15 cellular contexts compared by ENCODE assay signal in genomic region chr17:8392674-8393469, GRCh38. TPM values are rescaled to one million over a fixed set of nuclear protein-coding genes. Genes with fewer than 3 reads are reported as not detected.
DNase-seq lines count a peak whose midpoint lies in the region; ATAC-seq, FAIRE-seq and TF ChIP-seq lines count a peak whose summit lies in the region.
"Had no signal": no experiment of that assay in that cellular context is flagged by ENCODE, and none has a peak within 500 bp of the region (broad histone marks: within the 10 kb centered on the region; RNA-seq: fewer than 3 reads in every experiment).

No MANE protein-coding gene starts in this region.

- H3K9me2 ChIP-seq in SK-N-SH: no peaks in the 10 kb centered on the region

- H3F3A ChIP-seq in SK-N-SH (replicated peaks; ENCODE audit: insufficient read depth): peaks cover 3% of the 10 kb centered on the region

- H3K4me2 ChIP-seq in SK-N-SH: no peak overlapping the region

- ATAC-seq in stimulated activated naive CD8-positive, alpha-beta T cell treated with anti-CD3 and anti-CD28 coated beads, Interleukin-15, amount 100 ng/mL, for 72 hours: peak; percentile 17
- ATAC-seq in stimulated activated naive CD8-positive, alpha-beta T cell treated with anti-CD3 and anti-CD28 coated beads, Interleukin-15, Interleukin-2, amounts not matched to agents 100 U/mL and 50 U/mL, for 24 hours: no peak
- no peak for ATAC-seq in HG03139 (IDR thresholded peaks at IDR 0.05; ENCODE audit: unreplicated experiment)

- FAIRE-seq in kidney (lab: Jason Lieb, UNC) (no peak), RCC 7860 (lab: Jason Lieb, UNC) (no peak)

- H3K79me2 ChIP-seq in SK-N-SH (ENCODE audit: insufficient read depth): no peaks in the 10 kb centered on the region

- no peak overlapping the region for H3K4me3 ChIP-seq in SK-N-SH (ENCODE audit: low read depth in 2 of 2, low read length in 1 of 2)
- no peak overlapping the region for H3K4me3 ChIP-seq in kidney (ENCODE audit: low read length in 2 of 2)

- no peaks in the 10 kb centered on the region for H3K9me3 ChIP-seq in SK-N-SH
- H3K9me3 ChIP-seq in kidney (ENCODE audit: control insufficient read depth in 1 of 2, low read length in 2 of 2): no peaks in the 10 kb centered on the region

- no peak for TF ChIP-seq RAD21 in SK-N-SH (IDR thresholded peaks at IDR 0.05; ENCODE audit: low read length)

- intact Hi-C loops in kidney (cut with DNase I): no loop called here

- peak overlapping the region in 1 of 2 donors; percentile 55 for H3K4me3 Mint-ChIP-seq in stimulated activated naive CD8-positive, alpha-beta T cell treated with anti-CD3 and anti-CD28 coated beads, Interleukin-15, amount 100 ng/mL, for 72 hours

- H3K27me3 ChIP-seq in SK-N-SH (ENCODE audit: insufficient read depth): peaks cover 19% of the 10 kb centered on the region; the same call in 1 of the 2 replicates

- no peak for TF ChIP-seq CTCF in SK-N-SH (IDR thresholded peaks at IDR 0.05)
- TF ChIP-seq CTCF in kidney (IDR thresholded peaks at IDR 0.05; ENCODE audit: borderline replicate concordance, extremely low read depth, insufficient read depth): no peak
- no peak for TF ChIP-seq CTCF in GM13976 (IDR thresholded peaks at IDR 0.05; ENCODE audit: borderline replicate concordance, control extremely low read depth, extremely low read depth, insufficient read depth, missing control alignments)

- no peaks in the 10 kb centered on the region for H4K20me1 ChIP-seq in SK-N-SH (ENCODE audit: insufficient read depth)

- H3K36me3 ChIP-seq in SK-N-SH (replicated peaks in 1 of 2; ENCODE audit: control insufficient read depth in 1 of 2, insufficient read depth in 2 of 2, low read length in 1 of 2): no peaks in the 10 kb centered on the region
- no peaks in the 10 kb centered on the region for H3K36me3 ChIP-seq in kidney (ENCODE audit: control insufficient read depth in 1 of 2, insufficient read depth in 2 of 2, low read length in 2 of 2)

- H3K9ac ChIP-seq in SK-N-SH: no peak overlapping the region
- no peak overlapping the region for H3K9ac ChIP-seq in kidney (ENCODE audit: low read length in 2 of 2)

- H3K27me3 Mint-ChIP-seq in stimulated activated naive CD8-positive, alpha-beta T cell treated with anti-CD3 and anti-CD28 coated beads, Interleukin-15, amount 100 ng/mL, for 72 hours: peaks cover 7% of the 10 kb centered on the region

- H3K27ac Mint-ChIP-seq in stimulated activated naive CD8-positive, alpha-beta T cell treated with anti-CD3 and anti-CD28 coated beads, Interleukin-15, amount 100 ng/mL, for 72 hours: peak overlapping the region; percentile 94 to 98

- peaks cover 13% of the 10 kb centered on the region for H3K4me1 Mint-ChIP-seq in stimulated activated naive CD8-positive, alpha-beta T cell treated with anti-CD3 and anti-CD28 coated beads, Interleukin-15, amount 100 ng/mL, for 72 hours

- H3K9me3 Mint-ChIP-seq in stimulated activated naive CD8-positive, alpha-beta T cell treated with anti-CD3 and anti-CD28 coated beads, Interleukin-15, amount 100 ng/mL, for 72 hours: peaks cover 0 to 8% of the 10 kb centered on the region in 2 donors

- H2AFZ ChIP-seq in SK-N-SH (ENCODE audit: low read depth): no peak overlapping the region

- in situ Hi-C loops in GM13976 (cut with MboI; ENCODE audit: low sequenced_read_pairs, unreplicated experiment): no loop called here

- CTCF ChIA-PET in SK-N-SH (lab: Yijun Ruan, JAX): interaction anchor here (0.6 to 2.5 kb wide), 6 partner anchors 9 to 393 kb away, joined by 3 to 16 read pairs (median 4); partner anchors contain the start of genes KRABD2 and RPL26

- 73% methylated on average over 21 of the region's 46 CpGs for WGBS in SK-N-SH (ENCODE audit: low lambda C conversion rate)

- DNase-seq in stimulated activated naive CD8-positive, alpha-beta T cell treated with anti-CD3 and anti-CD28 coated beads, Interleukin-15, amount 100 ng/mL, for 72 hours: no peak
- DNase-seq in stimulated activated naive CD8-positive, alpha-beta T cell treated with anti-CD3 and anti-CD28 coated beads, Interleukin-15, Interleukin-2, amounts not matched to agents 100 U/mL and 50 U/mL, for 24 hours: no peak
- DNase-seq in SK-N-SH (peak; percentile 58), kidney (peak; percentile 75), RCC 7860 (ENCODE audit: low spot score) (no peak), GM13976 (ENCODE audit: low spot score) (no peak)
- no peak for DNase-seq in activated CD4-positive, alpha-beta T cell treated with anti-CD3 and anti-CD28 coated beads, Interleukin-2, amount 50 U/mL, for 48 hours
- DNase-seq: GOT3, left colon, NCI-H187 treated with DMSO at 0.1 percent for 48 hours, NCI-H524 had no signal

- H3K4me1 ChIP-seq in SK-N-SH (ENCODE audit: control insufficient read depth in 1 of 2, insufficient read depth in 2 of 2, low read depth in 1 of 2, low read length in 1 of 2) (no peaks in the 10 kb centered on the region; a peak in 1 of 4 replicates), kidney (ENCODE audit: control insufficient read depth in 1 of 2, insufficient read depth in 1 of 2, low read depth in 1 of 2, low read length in 2 of 2) (no peaks in the 10 kb centered on the region)

- no peak for TF ChIP-seq EP300 in SK-N-SH (IDR thresholded peaks at IDR 0.05; ENCODE audit: borderline replicate concordance in 1 of 2, low read depth in 1 of 2, low read length in 1 of 2)

- H3K27ac ChIP-seq in SK-N-SH (ENCODE audit: low read depth in 2 of 2, low read length in 1 of 2) (no peak overlapping the region), kidney (ENCODE audit: low read depth in 2 of 2, low read length in 2 of 2) (no peak overlapping the region)

- POLR2A ChIA-PET in SK-N-SH (lab: Yijun Ruan, JAX): no interaction called here

TF ChIP-seq in SK-N-SH, 30 proteins besides CTCF, POLR2A, EP300 and RAD21:
- TF ChIP-seq FOSL2 (IDR thresholded peaks at IDR 0.05; ENCODE audit: borderline replicate concordance, low read depth) (no peak), NFIC (IDR thresholded peaks at IDR 0.05; ENCODE audit: borderline replicate concordance) (no peak), TEAD4 (IDR thresholded peaks at IDR 0.05; ENCODE audit: borderline replicate concordance, insufficient read depth) (no peak), SMC3 (IDR thresholded peaks at IDR 0.05; ENCODE audit: low read depth, low read length) (no peak), PBX3 (IDR thresholded peaks at IDR 0.05) (no peak), MEF2A (IDR thresholded peaks at IDR 0.05; ENCODE audit: borderline replicate concordance, low read depth) (no peak), RFX5 (IDR thresholded peaks at IDR 0.05; ENCODE audit: low read length) (no peak), MAX (IDR thresholded peaks at IDR 0.05; ENCODE audit: low read depth) (no peak), RXRA (IDR thresholded peaks at IDR 0.05; ENCODE audit: borderline replicate concordance, low read depth) (no peak), SIN3A (IDR thresholded peaks at IDR 0.05; ENCODE audit: borderline replicate concordance, low read depth, low read length) (no peak), USF1 (IDR thresholded peaks at IDR 0.05; ENCODE audit: borderline replicate concordance, low read depth) (no peak)

RNA-seq across cellular contexts. Expression of gene RNF222, which starts 4.8 kb away (rescaled TPM):
- polyA plus RNA-seq in SK-N-SH (2012; rRNA removed): not detected in 2 replicates
- not detected in 2 replicates for polyA plus RNA-seq in SK-N-SH (2012; cell fraction: cytosol; rRNA removed)
- polyA plus RNA-seq in SK-N-SH (2012; cell fraction: nucleus; rRNA removed): not detected in 2 replicates
- not detected for total RNA-seq in kidney
- not detected for polyA plus RNA-seq in kidney (ENCODE audit: insufficient read depth, low read depth, low replicate concordance)
- total RNA-seq: Daoy, HT-29, left colon had no signal
- polyA plus RNA-seq: BJ had no signal

RNA-seq across cellular contexts. Expression of gene RPL26, which starts 9.9 kb away (rescaled TPM):
- polyA plus RNA-seq in SK-N-SH (2012; rRNA removed): 4,770 and 5,684 TPM in 2 replicates
- 7,597 and 10,418 TPM in 2 replicates for polyA plus RNA-seq in SK-N-SH (2012; cell fraction: cytosol; rRNA removed)
- polyA plus RNA-seq in SK-N-SH (2012; cell fraction: nucleus; rRNA removed): 774 and 1,084 TPM in 2 replicates
- total RNA-seq in kidney: 1,267 TPM
- 2,696 TPM for polyA plus RNA-seq in kidney (ENCODE audit: insufficient read depth, low read depth, low replicate concordance)

RNA-seq across cellular contexts. Expression of gene NDEL1, which starts 42.8 kb away (rescaled TPM):
- polyA plus RNA-seq in SK-N-SH (2012; rRNA removed): 49.5 and 58.6 TPM in 2 replicates
- polyA plus RNA-seq in SK-N-SH (2012; cell fraction: cytosol; rRNA removed): 45.2 and 46.2 TPM in 2 replicates
- polyA plus RNA-seq in SK-N-SH (2012; cell fraction: nucleus; rRNA removed): 66.3 and 89.2 TPM in 2 replicates
- 66.1 TPM for total RNA-seq in kidney
- 17.9 TPM for polyA plus RNA-seq in kidney (ENCODE audit: insufficient read depth, low read depth, low replicate concordance)

RNA-seq across cellular contexts. Expression of gene ODF4, which starts 53.2 kb away (rescaled TPM):
- polyA plus RNA-seq in SK-N-SH (2012; rRNA removed) (not detected in 2 replicates), kidney (ENCODE audit: insufficient read depth, low read depth, low replicate concordance) (not detected)
- polyA plus RNA-seq in SK-N-SH (2012; cell fraction: cytosol; rRNA removed): not detected in 2 replicates
- not detected in 2 replicates for polyA plus RNA-seq in SK-N-SH (2012; cell fraction: nucleus; rRNA removed)
- total RNA-seq in kidney: not detected
- total RNA-seq: Daoy, HT-29, left colon had no signal
- polyA plus RNA-seq: BJ had no signal

Comparison
In these comparisons a context has a peak if more than half of its experiments do, and no peak if none do; other contexts are left out.
1. DNase-seq: peak in SK-N-SH (single experiment) and kidney (single experiment); none in stimulated activated naive CD8-positive, alpha-beta T cell treated with anti-CD3 and anti-CD28 coated beads, Interleukin-15, amount 100 ng/mL, for 72 hours (0 of 2), stimulated activated naive CD8-positive, alpha-beta T cell treated with anti-CD3 and anti-CD28 coated beads, Interleukin-15, Interleukin-2, amounts not matched to agents 100 U/mL and 50 U/mL, for 24 hours (single experiment), RCC 7860 (single experiment), activated CD4-positive, alpha-beta T cell treated with anti-CD3 and anti-CD28 coated beads, Interleukin-2, amount 50 U/mL, for 48 hours (0 of 2) and GM13976 (single experiment).